1 cellular context compared by ENCODE assay signal in genomic region chr1:112460672-112461071, GRCh38.
TF ChIP-seq lines count a peak whose summit lies in the region.

No MANE protein-coding gene starts in this region.

TF ChIP-seq in HEK293, 187 proteins besides CTCF, POLR2A, EP300 and RAD21:
- TF ChIP-seq ZNF266 (tag by site-specific recombination; IDR thresholded peaks at IDR 0.05; ENCODE audit: low read depth) (no peak), ZNF157 (tag by site-specific recombination; IDR thresholded peaks at IDR 0.05) (no peak), KLF17 (tag by site-specific recombination; IDR thresholded peaks at IDR 0.05) (no peak), ZNF362 (tag by site-specific recombination; IDR thresholded peaks at IDR 0.05) (no peak), ZSCAN4 (tag by site-specific recombination; IDR thresholded peaks at IDR 0.05) (peak; percentile 13; the same call in 1 of the 2 replicates), PRDM6 (tag by site-specific recombination; IDR thresholded peaks at IDR 0.05) (peak; percentile 40; the same call in 1 of the 2 replicates)
